10 cellular contexts compared by ENCODE assay signal in the genomic region with DNA sequence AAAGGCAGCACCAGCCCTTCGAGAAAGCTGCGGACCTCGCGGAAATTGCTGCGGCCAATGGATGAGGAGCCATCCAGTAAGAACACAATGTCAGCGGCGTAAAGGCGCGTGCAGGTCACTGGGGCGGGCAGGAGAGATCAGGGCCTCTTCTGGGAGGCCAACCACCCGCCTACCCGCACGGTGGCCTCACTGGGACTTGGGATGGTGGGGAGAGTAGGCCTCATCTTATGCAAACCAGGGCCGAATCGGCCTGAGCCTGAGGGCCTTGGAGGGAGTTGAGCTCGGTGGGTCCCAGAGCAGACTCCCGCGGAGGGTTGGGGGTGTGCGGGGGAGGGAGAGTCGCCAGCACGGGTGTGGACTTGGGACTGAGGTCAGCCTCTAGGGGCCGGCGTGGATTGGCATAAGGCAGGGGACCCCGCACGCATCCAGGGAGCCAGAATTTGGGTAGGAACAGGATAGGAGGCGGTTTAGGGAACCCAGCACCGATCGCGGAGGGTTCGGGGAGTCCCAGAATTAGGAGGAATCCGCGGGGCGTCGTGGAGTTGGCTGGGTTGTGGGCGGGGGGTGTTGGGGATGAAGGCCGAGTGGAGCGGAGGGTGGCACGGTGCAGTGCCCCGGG. TPM values are rescaled to one million over a fixed set of nuclear protein-coding genes. Genes with fewer than 3 reads are reported as not detected.
DNase-seq lines count a peak whose midpoint lies in the region; ATAC-seq and TF ChIP-seq lines count a peak whose summit lies in the region.
"Had no signal": no experiment of that assay in that cellular context is flagged by ENCODE, and none has a peak within 500 bp of the region (broad histone marks: within the 10 kb centered on the region; RNA-seq: fewer than 3 reads in every experiment).

No MANE protein-coding gene starts in this region.

- H3K4me1 ChIP-seq in A673 (ENCODE audit: insufficient read depth, low read length, poor library complexity, severe bottlenecking): peaks cover 24% of the 10 kb centered on the region
- peaks cover 19% of the 10 kb centered on the region for H3K4me1 ChIP-seq in HUES64 (ENCODE audit: insufficient read depth, low read length)
- peaks cover 13 to 36% of the 10 kb centered on the region in 2 donors for H3K4me1 ChIP-seq in muscle layer of duodenum (ENCODE audit: control insufficient read depth in 1 of 2, insufficient read depth in 2 of 2, low read length in 2 of 2)

- peak overlapping the region; percentile 42 for H3K4me3 ChIP-seq in A673 (ENCODE audit: low read depth, low read length, poor library complexity, severe bottlenecking)
- peak overlapping the region; percentile 58 for H3K4me3 ChIP-seq in HUES64 (ENCODE audit: low read length)
- peak overlapping the region; percentile 77 for H3K4me3 ChIP-seq in epithelial cell of esophagus (ENCODE audit: low read length)
- H3K4me3 ChIP-seq in muscle layer of duodenum (ENCODE audit: low read depth in 1 of 2, low read length in 2 of 2): peak overlapping the region; percentile 21 to 53

- CTCF ChIA-PET in A673 (lab: Charles Lee): no interaction called here

- WGBS in HUES64: 15% methylated on average over 39 of the region's 39 CpGs

- H3K27me3 ChIP-seq in A673 (replicated peaks; ENCODE audit: insufficient read depth, low read depth, low read length, poor library complexity) (no peaks in the 10 kb centered on the region), HUES64 (ENCODE audit: insufficient read depth, low read length) (peaks cover 17% of the 10 kb centered on the region; the same call in 1 of the 2 replicates), muscle layer of duodenum (ENCODE audit: low read depth, low read length) (peaks cover 4% of the 10 kb centered on the region)

- POLR2A ChIA-PET in A673 (lab: Charles Lee; ENCODE audit: low non-redundant PET): no interaction called here

- TSS peak; percentile 64 for BruUV-seq in A673 (replicated peaks; lab: Mats Ljungman, UMichigan)

- TF ChIP-seq CTCF in A673 (conservative IDR thresholded peaks at IDR 0.05; ENCODE audit: low read depth, low read length) (no peak), epithelial cell of esophagus (IDR thresholded peaks at IDR 0.05; ENCODE audit: insufficient read depth, low read depth, low read length, missing control alignments) (no peak)

- H3K9ac ChIP-seq in HUES64 (ENCODE audit: low read depth, low read length): peak overlapping the region; percentile 73

- DNase-seq in A673 (ENCODE audit: low spot score): no peak
- DNase-seq in epithelial cell of esophagus (ENCODE audit: low read depth): peak; percentile 37
- no peak for DNase-seq in GOT3 (lab: John Stamatoyannopoulos, UW)
- no peak for DNase-seq in DMS79 treated with DMSO at 0.1 percent for 48 hours (lab: John Stamatoyannopoulos, UW)
- DNase-seq: KG1 had no signal

- intact Hi-C loops in A673 (cut with micrococcal nuclease; ENCODE audit: unreplicated experiment): no loop called here

- H3K36me3 ChIP-seq in A673 (ENCODE audit: insufficient read depth, low read length, poor library complexity, severe bottlenecking) (no peaks in the 10 kb centered on the region), HUES64 (ENCODE audit: insufficient read depth, low read length) (peaks cover 24% of the 10 kb centered on the region), muscle layer of duodenum (ENCODE audit: control insufficient read depth in 1 of 2, insufficient read depth in 2 of 2, low read length in 2 of 2) (peaks cover 20 to 21% of the 10 kb centered on the region in 2 donors)

- ATAC-seq in GM21576 (IDR thresholded peaks at IDR 0.05; ENCODE audit: unreplicated experiment) (no peak), GM19452 (IDR thresholded peaks at IDR 0.05; ENCODE audit: unreplicated experiment) (no peak)

- H3K9me3 ChIP-seq in A673 (ENCODE audit: low read depth, low read length, poor library complexity, severe bottlenecking): no peaks in the 10 kb centered on the region
- H3K9me3 ChIP-seq in HUES64 (ENCODE audit: insufficient read depth, low read depth, low read length): no peaks in the 10 kb centered on the region
- H3K9me3 ChIP-seq in muscle layer of duodenum (ENCODE audit: control insufficient read depth in 1 of 2, low read length in 2 of 2): no peaks in the 10 kb centered on the region

- H3K27ac ChIP-seq in A673 (ENCODE audit: low read depth, low read length, poor library complexity, severe bottlenecking): no peak overlapping the region
- peak overlapping the region; percentile 63; the same call in 1 of the 2 replicates for H3K27ac ChIP-seq in HUES64 (ENCODE audit: low read depth, low read length)
- H3K27ac ChIP-seq in muscle layer of duodenum (ENCODE audit: low read length): no peak overlapping the region

RNA-seq across cellular contexts. Expression of a gene that starts 0.6 kb away (rescaled TPM):
- total RNA-seq in A673 (2021): 16.4 and 24.8 TPM in 2 replicates
- polyA plus RNA-seq in HUES64 (2013, experiment 1 of 2): 5.3 TPM
- 9.4 TPM for polyA plus RNA-seq in HUES64 (2013, experiment 2 of 2)

RNA-seq across cellular contexts. Expression of a gene that starts 14.9 kb away (rescaled TPM):
- 189 and 215 TPM in 2 replicates for total RNA-seq in A673 (2021)
- polyA plus RNA-seq in HUES64 (2013, experiment 1 of 2): 272 TPM
- 246 TPM for polyA plus RNA-seq in HUES64 (2013, experiment 2 of 2)

RNA-seq across cellular contexts. Expression of a gene that starts 27.0 kb away (rescaled TPM):
- total RNA-seq in A673 (2021): 0.50 TPM in 1 of 2 replicates, not detected in the other
- polyA plus RNA-seq in HUES64 (2013, experiment 1 of 2): not detected
- polyA plus RNA-seq in HUES64 (2013, experiment 2 of 2): not detected
- total RNA-seq: SK-MEL-5 had no signal

RNA-seq across cellular contexts. Expression of a gene that starts 31.0 kb away (rescaled TPM):
- 0.49 and 0.81 TPM in 2 replicates for total RNA-seq in A673 (2021)
- 0.25 TPM for polyA plus RNA-seq in HUES64 (2013, experiment 1 of 2)
- polyA plus RNA-seq in HUES64 (2013, experiment 2 of 2): 0.19 TPM

RNA-seq across cellular contexts. Expression of a gene that starts 37.9 kb away (rescaled TPM):
- 5.0 and 7.2 TPM in 2 replicates for total RNA-seq in A673 (2021)
- polyA plus RNA-seq in HUES64 (2013, experiment 1 of 2): 11.2 TPM
- polyA plus RNA-seq in HUES64 (2013, experiment 2 of 2): 17.4 TPM
